In the genomic region with DNA sequence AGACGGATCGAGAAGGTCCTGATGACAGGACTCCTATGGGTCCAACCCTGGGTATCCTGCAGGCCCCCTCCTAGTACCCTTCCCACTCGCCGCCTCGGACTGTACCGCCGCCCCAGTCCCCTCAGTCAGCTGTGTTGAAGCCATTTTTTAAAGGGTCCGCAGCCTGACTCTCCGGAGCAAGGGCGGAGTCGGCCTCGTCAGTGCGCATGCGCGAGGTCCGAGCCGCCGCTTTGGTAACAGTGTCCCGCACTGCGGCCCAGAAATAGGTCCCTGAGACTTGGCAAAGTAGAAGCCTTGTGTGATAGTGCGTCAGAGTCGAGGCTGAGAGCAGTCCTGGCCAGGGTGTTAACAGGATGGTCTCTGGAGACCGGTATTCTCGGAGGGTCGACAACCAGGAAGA, we compare ENCODE assay signal across 16 cellular contexts.
"Had no signal": no experiment of that assay in that cellular context is flagged by ENCODE, and none has a peak within 500 bp of the region (broad histone marks: within the 10 kb centered on the region; RNA-seq: fewer than 3 reads in every experiment).

No MANE protein-coding gene starts in this region.

- DNase-seq: activated CD4-positive, alpha-beta T cell treated with anti-CD3 and anti-CD28 coated beads for 4 hours; activated CD8-positive, alpha-beta T cell treated with anti-CD3 and anti-CD28 coated beads for 36 hours; activated gamma-delta T cell; activated T-cell treated with anti-CD3 and anti-CD28 coated beads, Interleukin-2, amount 50 U/mL, for 48 hours; amniotic stem cell; colonic mucosa; effector CD4-positive, alpha-beta T cell; esophagus squamous epithelium; left lung; mammary epithelial cell; naive thymus-derived CD8-positive, alpha-beta T cell; stimulated activated CD4-positive, alpha-beta T cell treated with anti-CD3 and anti-CD28 coated beads, Interleukin-1b, Interleukin-23, amount 100 ng/mL, for 48 hours; stimulated activated naive CD8-positive, alpha-beta T cell treated with anti-CD3 and anti-CD28 coated beads, Interleukin-15, amount 100 ng/mL, for 72 hours had no signal

- ATAC-seq: activated CD8-positive, alpha-beta T cell treated with anti-CD3 and anti-CD28 coated beads for 36 hours; activated naive CD4-positive, alpha-beta T cell treated with anti-CD3 and anti-CD28 coated beads, Interleukin-2, amount 50 U/mL, for 72 hours; left lung; naive thymus-derived CD8-positive, alpha-beta T cell; stimulated activated naive CD8-positive, alpha-beta T cell treated with anti-CD3 and anti-CD28 coated beads, Interleukin-15, amount 100 ng/mL, for 72 hours; WTC11 had no signal

- FAIRE-seq: keratinocyte had no signal
